ENCODE assay signal across 11 cellular contexts in the genomic region with DNA sequence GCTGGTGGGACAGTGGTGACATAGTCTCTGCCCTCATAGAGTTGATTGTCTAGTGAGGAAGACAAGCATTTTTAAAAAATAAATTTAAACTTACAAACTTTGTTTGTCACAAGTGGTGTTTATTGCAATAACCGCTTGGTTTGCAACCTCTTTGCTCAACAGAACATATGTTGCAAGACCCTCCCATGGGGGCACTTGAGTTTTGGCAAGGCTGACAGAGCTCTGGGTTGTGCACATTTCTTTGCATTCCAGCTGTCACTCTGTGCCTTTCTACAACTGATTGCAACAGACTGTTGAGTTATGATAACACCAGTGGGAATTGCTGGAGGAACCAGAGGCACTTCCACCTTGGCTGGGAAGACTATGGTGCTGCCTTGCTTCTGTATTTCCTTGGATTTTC. TPM values are rescaled to one million over a fixed set of nuclear protein-coding genes. Genes with fewer than 3 reads are reported as not detected.
DNase-seq lines count a peak whose midpoint lies in the region; ATAC-seq and TF ChIP-seq lines count a peak whose summit lies in the region.
"Had no signal": no experiment of that assay in that cellular context is flagged by ENCODE, and none has a peak within 500 bp of the region (broad histone marks: within the 10 kb centered on the region; RNA-seq: fewer than 3 reads in every experiment).

No MANE protein-coding gene starts in this region.

- no peaks in the 10 kb centered on the region for H3K27me3 Mint-ChIP-seq in MCF 10A (ENCODE audit: insufficient read depth, unreplicated experiment)

- H3K4me1 ChIP-seq in mammary epithelial cell (ENCODE audit: insufficient read depth, low read length) (peaks cover 15% of the 10 kb centered on the region), lower lobe of right lung (peaks cover 18% of the 10 kb centered on the region), vagina (peaks cover 4% of the 10 kb centered on the region)

- TF ChIP-seq POLR2A in vagina (IDR thresholded peaks at IDR 0.05) = no peak

- no peaks in the 10 kb centered on the region for H4K20me1 ChIP-seq in mammary epithelial cell (ENCODE audit: insufficient read depth, low read length)

- POLR2A ChIA-PET in MCF 10A (lab: Yijun Ruan, JAX) = interaction anchor here (0.9 to 5.4 kb wide), 12 partner anchors 10 to 184 kb away, joined by 3 to 32 read pairs (median 5); no protein-coding TSS in a partner anchor

- H3K27me3 ChIP-seq in mammary epithelial cell (ENCODE audit: insufficient read depth, low read length) (no peaks in the 10 kb centered on the region), lower lobe of right lung (ENCODE audit: low read depth) (no peaks in the 10 kb centered on the region), vagina (no peaks in the 10 kb centered on the region)

- H3K36me3 Mint-ChIP-seq in MCF 10A (ENCODE audit: insufficient read depth, unreplicated experiment) = peaks cover 74% of the 10 kb centered on the region
- H3K36me3 Mint-ChIP-seq: activated CD8-positive, alpha-beta memory T cell treated with anti-CD3 and anti-CD28 coated beads, Interleukin-2, amount 10 ng/mL, durations not matched to agents 7 days and 5 days; natural killer cell treated with Interleukin-12 subunit alpha and Interleukin-12 subunit beta and Interleukin-15 and Interleukin-18, amount 100 ng/mL, for 72 hours had no signal

- TF ChIP-seq CTCF in MCF 10A (IDR thresholded peaks at IDR 0.05; ENCODE audit: unreplicated experiment) (no peak), mammary epithelial cell (conservative IDR thresholded peaks at IDR 0.05 in 1 of 2, IDR thresholded peaks at IDR 0.05 in 1 of 2; ENCODE audit: extremely low read depth in 1 of 2, insufficient read depth in 1 of 2, low read depth in 1 of 2, low read length in 2 of 2) (no peak), lower lobe of right lung (IDR thresholded peaks at IDR 0.05) (no peak), vagina (IDR thresholded peaks at IDR 0.05) (no peak)

- H2AFZ ChIP-seq in mammary epithelial cell (ENCODE audit: low read depth, low read length) = no peak overlapping the region

- no TSS peak for BruUV-seq in MCF 10A (replicated peaks; lab: Mats Ljungman, UMichigan)
- BruUV-seq in mammary epithelial cell (replicated peaks; lab: Mats Ljungman, UMichigan) = no TSS peak

- dilution Hi-C loops in mammary epithelial cell (cut with HindIII; ENCODE audit: low sequenced_read_pairs) = loop anchor here (5.0 kb wide), 1 partner anchor 83 kb away; no protein-coding TSS in a partner anchor

- in situ Hi-C loops in mammary epithelial cell (cut with MboI; ENCODE audit: low sequenced_read_pairs in 2 of 2) = no loop called here

- peaks cover 49% of the 10 kb centered on the region for H3K36me3 ChIP-seq in mammary epithelial cell (ENCODE audit: insufficient read depth, low read length)
- no peaks in the 10 kb centered on the region for H3K36me3 ChIP-seq in lower lobe of right lung
- no peaks in the 10 kb centered on the region for H3K36me3 ChIP-seq in vagina

- DNase-seq in MCF 10A (ENCODE audit: unreplicated experiment) (peak; percentile 91), mammary epithelial cell (no peak), epithelial cell of prostate (ENCODE audit: low read depth, low spot score) (no peak), lower lobe of right lung (peak; percentile 64), vagina (ENCODE audit: extremely low spot score in 2 of 2) (peak in 1 of 2 donors; percentile 96), germinal center (ENCODE audit: low spot score) (no peak), NCI-H345 (lab: John Stamatoyannopoulos, UW) (no peak), UCSD-AML1 (lab: John Stamatoyannopoulos, UW; ENCODE audit: unreplicated experiment) (no peak)
- DNase-seq: activated CD8-positive, alpha-beta memory T cell treated with anti-CD3 and anti-CD28 coated beads, Interleukin-2, amount 10 ng/mL, durations not matched to agents 7 days and 5 days; stimulated activated CD4-positive, alpha-beta T cell treated with anti-CD3 and anti-CD28 coated beads, Interleukin-4, amount 100 ng/mL, for 24 hours had no signal

- H3K4me3 Mint-ChIP-seq in MCF 10A (ENCODE audit: unreplicated experiment) = no peak overlapping the region
- H3K4me3 Mint-ChIP-seq: activated CD8-positive, alpha-beta memory T cell treated with anti-CD3 and anti-CD28 coated beads, Interleukin-2, amount 10 ng/mL, durations not matched to agents 7 days and 5 days; natural killer cell treated with Interleukin-12 subunit alpha and Interleukin-12 subunit beta and Interleukin-15 and Interleukin-18, amount 100 ng/mL, for 72 hours had no signal

- CTCF ChIA-PET in MCF 10A (lab: Yijun Ruan, JAX) (interaction anchor here (0.7 to 1.6 kb wide), 4 partner anchors 10 to 52 kb away, joined by 3 to 9 read pairs (median 4); no protein-coding TSS in a partner anchor), mammary epithelial cell (lab: Charles Lee; ENCODE audit: low non-redundant PET) (no interaction called here)

- H3K4me1 Mint-ChIP-seq in MCF 10A (ENCODE audit: insufficient read depth, unreplicated experiment) = peaks cover 27% of the 10 kb centered on the region
- H3K4me1 Mint-ChIP-seq: activated CD8-positive, alpha-beta memory T cell treated with anti-CD3 and anti-CD28 coated beads, Interleukin-2, amount 10 ng/mL, durations not matched to agents 7 days and 5 days had no signal

- WGBS in mammary epithelial cell (ENCODE audit: low coverage, missing lambda C conversion rate) = 88% methylated on average over 1 of the region's 1 CpG

- intact Hi-C loops in MCF 10A (cut with micrococcal nuclease) = no loop called here
- intact Hi-C loops in mammary epithelial cell (cut with micrococcal nuclease) = no loop called here
- intact Hi-C loops in lower lobe of right lung (cut with DNase I) = no loop called here
- intact Hi-C loops in vagina (cut with DNase I) = loop anchor here (2.0 kb wide), 1 partner anchor 222 kb away; a partner anchor contains a TSS

- peak; percentile 65 to 70 for ATAC-seq in lower lobe of right lung
- ATAC-seq: activated CD8-positive, alpha-beta memory T cell treated with anti-CD3 and anti-CD28 coated beads, Interleukin-2, amount 10 ng/mL, durations not matched to agents 7 days and 5 days had no signal

- H3K9me3 ChIP-seq in mammary epithelial cell (replicated peaks; ENCODE audit: insufficient read depth, low read length) = no peaks in the 10 kb centered on the region
- no peaks in the 10 kb centered on the region for H3K9me3 ChIP-seq in lower lobe of right lung
- H3K9me3 ChIP-seq in vagina = no peaks in the 10 kb centered on the region

- H3K79me2 ChIP-seq in mammary epithelial cell (ENCODE audit: insufficient read depth, low read length) = no peaks in the 10 kb centered on the region

- no peak overlapping the region for H3K9ac ChIP-seq in mammary epithelial cell (ENCODE audit: insufficient read depth, low read length)

- H3K4me2 ChIP-seq in mammary epithelial cell (ENCODE audit: insufficient read depth, low read depth, low read length) = no peak overlapping the region

- no peak overlapping the region for H3K27ac Mint-ChIP-seq in MCF 10A (ENCODE audit: low read depth, unreplicated experiment)
- H3K27ac Mint-ChIP-seq: activated CD8-positive, alpha-beta memory T cell treated with anti-CD3 and anti-CD28 coated beads, Interleukin-2, amount 10 ng/mL, durations not matched to agents 7 days and 5 days; natural killer cell treated with Interleukin-12 subunit alpha and Interleukin-12 subunit beta and Interleukin-15 and Interleukin-18, amount 100 ng/mL, for 72 hours had no signal

- no peak overlapping the region for H3K4me3 ChIP-seq in mammary epithelial cell (replicated peaks in 1 of 3; ENCODE audit: insufficient read depth in 1 of 3, low read depth in 2 of 3, low read length in 3 of 3)
- no peak overlapping the region for H3K4me3 ChIP-seq in lower lobe of right lung
- H3K4me3 ChIP-seq in vagina = no peak overlapping the region

- no peak overlapping the region for H3K27ac ChIP-seq in mammary epithelial cell (ENCODE audit: insufficient read depth, low read depth, low read length)
- H3K27ac ChIP-seq in epithelial cell of prostate = peak overlapping the region; percentile 84
- peak overlapping the region; percentile 46 for H3K27ac ChIP-seq in lower lobe of right lung
- H3K27ac ChIP-seq in vagina = peak overlapping the region; percentile 63

- H3K9me3 Mint-ChIP-seq in MCF 10A (ENCODE audit: unreplicated experiment) = no peaks in the 10 kb centered on the region
- H3K9me3 Mint-ChIP-seq: natural killer cell treated with Interleukin-12 subunit alpha and Interleukin-12 subunit beta and Interleukin-15 and Interleukin-18, amount 100 ng/mL, for 72 hours had no signal

RNA-seq across cellular contexts. Expression of a gene that starts 58.4 kb away (rescaled TPM):
- 751 and 884 TPM in 2 replicates for total RNA-seq in MCF 10A (2022)
- total RNA-seq in mammary epithelial cell = 1,000 to 10,000 TPM; 1,201 to 2,277 TPM
- polyA plus RNA-seq in mammary epithelial cell = 1,668 TPM
- polyA minus RNA-seq in mammary epithelial cell = 2,109 TPM
- total RNA-seq in lower lobe of right lung = 24.9 TPM
- 13.3 TPM for total RNA-seq in vagina
- total RNA-seq: activated CD8-positive, alpha-beta memory T cell treated with anti-CD3 and anti-CD28 coated beads, Interleukin-2, amount 10 ng/mL, durations not matched to agents 7 days and 5 days; natural killer cell treated with Interleukin-12 subunit alpha and Interleukin-12 subunit beta and Interleukin-15 and Interleukin-18, amount 100 ng/mL, for 72 hours had no signal

Comparison
In these comparisons a context has a peak if more than half of its experiments do, and no peak if none do; other contexts are left out.
1. DNase-seq: peak in MCF 10A (single experiment) and lower lobe of right lung (single experiment); none in mammary epithelial cell (single experiment), epithelial cell of prostate (single experiment), germinal center (single experiment), NCI-H345 (single experiment) and UCSD-AML1 (single experiment).
2. RNA of a gene that starts 58.4 kb away (total RNA-seq): 1,201 to 2,277 TPM in mammary epithelial cell and 751 to 884 TPM in MCF 10A; 24.9 TPM in lower lobe of right lung (single experiment) and 13.3 TPM in vagina (single experiment); every median in the first group is over 10 times any median in the second.